8 cellular contexts compared by ENCODE assay signal in the genomic region with DNA sequence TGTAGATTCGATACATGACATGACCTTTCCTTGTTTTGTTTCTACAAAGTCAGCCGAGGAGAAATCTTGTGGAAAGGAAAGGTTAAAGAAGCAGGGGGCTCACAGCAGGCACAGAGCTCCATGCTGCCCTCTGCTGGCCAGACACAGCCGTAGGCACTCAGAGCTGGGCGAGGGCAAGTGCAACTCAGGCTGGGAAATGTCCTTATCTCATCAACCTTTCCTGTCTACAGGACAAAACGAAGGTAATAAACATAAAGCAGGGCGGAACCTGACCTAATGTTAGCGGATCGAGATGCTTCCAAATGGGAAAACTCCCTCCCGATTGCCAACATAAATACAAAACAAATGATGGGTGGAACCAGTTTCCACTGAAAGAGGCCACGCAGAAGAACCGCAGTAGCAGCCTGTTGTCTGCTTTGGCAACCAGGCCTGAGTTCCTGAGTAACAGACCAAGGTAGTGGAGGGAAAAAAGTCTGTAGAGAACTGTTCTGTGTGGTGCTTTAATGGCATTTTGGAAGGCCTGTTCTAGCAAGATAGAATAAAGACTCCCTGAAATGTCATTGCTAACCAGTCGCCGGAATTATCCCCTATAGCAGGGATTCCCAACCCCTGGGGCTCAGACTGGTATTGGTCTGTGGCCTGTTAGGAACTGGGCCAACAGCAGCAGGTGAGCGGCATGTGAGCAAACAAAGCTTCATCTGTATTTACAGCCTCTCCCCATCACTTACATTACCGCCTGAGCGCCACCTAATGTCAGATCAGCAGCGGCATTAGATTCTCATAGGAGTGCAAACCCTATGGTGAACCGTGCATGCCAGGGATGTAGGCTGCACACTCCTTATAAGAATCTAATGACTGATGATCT.
A peak's percentile ranks its signal among the peaks of the same experiment; 100 is the strongest.
DNase-seq lines count a peak whose midpoint lies in the region; ATAC-seq and TF ChIP-seq lines count a peak whose summit lies in the region.

No MANE protein-coding gene starts in this region.

- no peaks in the 10 kb centered on the region for H3K27me3 ChIP-seq in heart right ventricle

- H3K4me3 ChIP-seq in heart right ventricle: no peak overlapping the region

- ATAC-seq in SK-N-SH treated with all-trans-retinoic acid at 6 μM for 48 hours: peak; percentile 98
- ATAC-seq in heart right ventricle: peak; percentile 74 to 96 (median 92)
- ATAC-seq in GM18520 (IDR thresholded peaks at IDR 0.05; ENCODE audit: unreplicated experiment): no peak

- peaks cover 3% of the 10 kb centered on the region for H3K36me3 Mint-ChIP-seq in HFFc6 (ENCODE audit: low read depth)
- no peaks in the 10 kb centered on the region for H3K36me3 Mint-ChIP-seq in activated naive CD8-positive, alpha-beta T cell treated with anti-CD3 and anti-CD28 coated beads for 36 hours

- H3K4me1 Mint-ChIP-seq in HFFc6 (ENCODE audit: low read depth): no peaks in the 10 kb centered on the region; the same call in 1 of the 2 replicates
- peaks cover 4% of the 10 kb centered on the region for H3K4me1 Mint-ChIP-seq in activated naive CD8-positive, alpha-beta T cell treated with anti-CD3 and anti-CD28 coated beads for 36 hours

- H3K4me3 Mint-ChIP-seq in HFFc6: no peak overlapping the region
- no peak overlapping the region for H3K4me3 Mint-ChIP-seq in activated naive CD8-positive, alpha-beta T cell treated with anti-CD3 and anti-CD28 coated beads for 36 hours

- 38 to 39% methylated on average over 18 of the region's 18 CpGs for WGBS in heart right ventricle, 2 donors

- no peaks in the 10 kb centered on the region for H3K27me3 Mint-ChIP-seq in HFFc6 (ENCODE audit: insufficient read depth)
- peaks cover 4% of the 10 kb centered on the region for H3K27me3 Mint-ChIP-seq in activated naive CD8-positive, alpha-beta T cell treated with anti-CD3 and anti-CD28 coated beads for 36 hours

- peak; percentile 94 for TF ChIP-seq CTCF in HFFc6 (IDR thresholded peaks at IDR 0.05)
- TF ChIP-seq CTCF in heart right ventricle (IDR thresholded peaks at IDR 0.05): peak; percentile 81 to 97 (median 93)

- peak; percentile 10 for DNase-seq in GM04504 (ENCODE audit: low read depth)
- DNase-seq in HFFc6: peak; percentile 24
- peak; percentile 93 for DNase-seq in NCI-H1092 treated with DMSO at 0.1 percent for 48 hours (lab: John Stamatoyannopoulos, UW)
- DNase-seq in activated naive CD8-positive, alpha-beta T cell treated with anti-CD3 and anti-CD28 coated beads for 36 hours: peak; percentile 63
- peak; percentile 51 to 76 for DNase-seq in heart right ventricle
- DNase-seq in retina: peak; percentile 63

- H3K4me1 ChIP-seq in heart right ventricle: peaks cover 0 to 26% (median 10%) of the 10 kb centered on the region in 9 donors

- H3K9me3 Mint-ChIP-seq in HFFc6: no peaks in the 10 kb centered on the region
- no peaks in the 10 kb centered on the region for H3K9me3 Mint-ChIP-seq in activated naive CD8-positive, alpha-beta T cell treated with anti-CD3 and anti-CD28 coated beads for 36 hours

- H3K27ac ChIP-seq in heart right ventricle: peak overlapping the region in 3 of 10 donors; percentile 8 to 36 (median 10)

- H3K27ac Mint-ChIP-seq in HFFc6: peak overlapping the region; percentile 10; the same call in 1 of the 2 replicates
- H3K27ac Mint-ChIP-seq in activated naive CD8-positive, alpha-beta T cell treated with anti-CD3 and anti-CD28 coated beads for 36 hours: no peak overlapping the region

- no peaks in the 10 kb centered on the region for H3K9me3 ChIP-seq in heart right ventricle

- H3K36me3 ChIP-seq in heart right ventricle: peaks cover 0 to 53% (median 0%) of the 10 kb centered on the region in 9 donors

- intact Hi-C loops in heart right ventricle (cut with DNase I): loop anchor here in 7 of 10 donors (2.0 to 10.0 kb wide), 5 partner anchors 35 to 88 kb away; partner anchors contain the start of gene MBOAT1 (in 7 of the 7)

TF ChIP-seq in SK-N-SH treated with all-trans-retinoic acid at 6 μM for 48 hours, 23 proteins besides CTCF, POLR2A, EP300 and RAD21:
- TF ChIP-seq BACH2 (CRISPR knock-in tag; IDR thresholded peaks at IDR 0.05; ENCODE audit: borderline replicate concordance) (no peak), RARB (CRISPR knock-in tag; IDR thresholded peaks at IDR 0.05) (no peak), PPARA (CRISPR knock-in tag; IDR thresholded peaks at IDR 0.05; ENCODE audit: borderline replicate concordance) (no peak), ZFP3 (CRISPR knock-in tag; IDR thresholded peaks at IDR 0.05) (no peak), CSDC2 (CRISPR knock-in tag; IDR thresholded peaks at IDR 0.05) (no peak)

Comparison
In these comparisons a context has a peak if more than half of its experiments do, and no peak if none do; other contexts are left out.
1. DNase-seq: peak in every context shown above with its lines; median percentile 93 in NCI-H1092 treated with DMSO at 0.1 percent for 48 hours; 64 in heart right ventricle; 63 in activated naive CD8-positive, alpha-beta T cell treated with anti-CD3 and anti-CD28 coated beads for 36 hours; 63 in retina; 24 in HFFc6; 10 in GM04504.